Comparison of ENCODE assay signal across 20 cellular contexts in the genomic region with DNA sequence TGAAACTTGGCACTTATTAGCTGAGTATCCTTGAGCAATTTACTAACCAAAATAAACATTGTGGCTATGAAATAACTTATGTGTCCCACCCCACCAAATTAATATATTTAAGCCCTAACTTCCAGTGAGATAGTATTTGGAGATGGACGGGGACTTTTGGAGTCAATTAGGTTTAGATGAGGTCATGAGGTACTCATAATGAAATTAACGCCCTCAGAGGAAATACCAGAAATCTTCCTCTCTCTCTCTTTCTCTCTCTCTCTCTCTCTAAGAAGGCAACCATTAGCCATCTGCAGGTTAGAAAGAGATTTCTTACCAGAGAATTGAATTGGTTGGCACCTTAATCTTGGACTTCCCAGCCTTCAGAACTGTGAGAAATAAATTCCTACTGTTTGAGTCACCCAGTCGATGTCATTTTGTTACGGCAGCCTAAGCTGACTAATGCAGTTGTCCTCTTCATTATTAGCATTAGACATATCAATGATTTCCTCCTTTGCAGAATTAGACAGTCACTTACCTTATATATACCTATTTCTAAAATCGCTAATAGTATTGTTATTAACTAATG.
"Had no signal": no experiment of that assay in that cellular context is flagged by ENCODE, and none has a peak within 500 bp of the region (broad histone marks: within the 10 kb centered on the region; RNA-seq: fewer than 3 reads in every experiment).

No MANE protein-coding gene starts in this region.

- H3K27ac Mint-ChIP-seq: activated CD4-positive, alpha-beta T cell treated with anti-CD3 and anti-CD28 coated beads, Interleukin-2, amount 10 ng/mL, durations not matched to agents 7 days and 5 days; dendritic cell treated with granulocyte-macrophage colony-stimulating factor and Interleukin-4, amounts not matched to agents 40 ng/mL and 50 ng/mL, for 4 days; effector memory CD8-positive, alpha-beta T cell; nephron progenitor cell had no signal

- H3K4me3 Mint-ChIP-seq: activated CD4-positive, alpha-beta T cell treated with anti-CD3 and anti-CD28 coated beads, Interleukin-2, amount 10 ng/mL, durations not matched to agents 7 days and 5 days; activated T-cell treated with anti-CD3 and anti-CD28 coated beads, Interleukin-2, amount 50 U/mL, for 4 hours; dendritic cell treated with granulocyte-macrophage colony-stimulating factor and Interleukin-4, amounts not matched to agents 40 ng/mL and 50 ng/mL, for 4 days; effector memory CD8-positive, alpha-beta T cell; nephron progenitor cell had no signal

- H3K4me1 Mint-ChIP-seq: activated CD4-positive, alpha-beta T cell treated with anti-CD3 and anti-CD28 coated beads, Interleukin-2, amount 10 ng/mL, durations not matched to agents 7 days and 5 days; nephron progenitor cell had no signal

- DNase-seq: activated CD4-positive, alpha-beta T cell treated with anti-CD3 and anti-CD28 coated beads, Interleukin-2, amount 10 ng/mL, durations not matched to agents 7 days and 5 days; activated CD4-positive, CD25-positive, alpha-beta regulatory T cell; activated CD8-positive, alpha-beta memory T cell treated with anti-CD3 and anti-CD28 coated beads, Interleukin-2, amount 50 U/mL, for 4 hours; activated effector memory CD4-positive, alpha-beta T cell treated with anti-CD3 and anti-CD28 coated beads, Interleukin-2, amount 50 U/mL, for 16 hours; activated naive CD4-positive, alpha-beta T cell treated with anti-CD3 and anti-CD28 coated beads, Interleukin-2, amount 50 U/mL, for 16 hours; activated T-cell treated with anti-CD3 and anti-CD28 coated beads, Interleukin-2, amount 50 U/mL, for 4 hours; effector memory CD8-positive, alpha-beta T cell; gastrocnemius medialis; heart right ventricle; left cardiac atrium; nephron progenitor cell; nucleus accumbens; stimulated activated CD4-positive, alpha-beta T cell treated with anti-CD3 and anti-CD28 coated beads, Interleukin-2, amount 100 ng/mL, for 24 hours; stimulated activated naive CD4-positive, alpha-beta T cell treated with Interleukin-2 at 50 U/mL for 16 hours; T-helper 1 cell; T-helper 9 cell; thyroid gland had no signal

- H3K27me3 ChIP-seq: ascending aorta, gastrocnemius medialis, heart right ventricle, right atrium auricular region, thyroid gland had no signal

- H3K4me3 ChIP-seq: ascending aorta, gastrocnemius medialis, heart right ventricle, right atrium auricular region, thyroid gland had no signal

- H3K27me3 Mint-ChIP-seq: activated CD4-positive, alpha-beta T cell treated with anti-CD3 and anti-CD28 coated beads, Interleukin-2, amount 10 ng/mL, durations not matched to agents 7 days and 5 days; dendritic cell treated with granulocyte-macrophage colony-stimulating factor and Interleukin-4, amounts not matched to agents 40 ng/mL and 50 ng/mL, for 4 days; effector memory CD8-positive, alpha-beta T cell had no signal

- H3K9me3 ChIP-seq: ascending aorta, gastrocnemius medialis, heart right ventricle, right atrium auricular region, thyroid gland had no signal

- H3K4me1 ChIP-seq: ascending aorta, gastrocnemius medialis, heart right ventricle, right atrium auricular region, thyroid gland had no signal

- ATAC-seq: activated T-cell treated with anti-CD3 and anti-CD28 coated beads, Interleukin-2, amount 50 U/mL, for 4 hours; effector memory CD8-positive, alpha-beta T cell; gastrocnemius medialis; heart right ventricle; left cardiac atrium had no signal

- H3K36me3 ChIP-seq: ascending aorta, gastrocnemius medialis, heart right ventricle, right atrium auricular region, thyroid gland had no signal

- H3K9me3 Mint-ChIP-seq: activated CD4-positive, alpha-beta T cell treated with anti-CD3 and anti-CD28 coated beads, Interleukin-2, amount 10 ng/mL, durations not matched to agents 7 days and 5 days; nephron progenitor cell had no signal

- H3K27ac ChIP-seq: ascending aorta, gastrocnemius medialis, heart right ventricle, right atrium auricular region, thyroid gland had no signal
